9 cellular contexts compared by ENCODE assay signal in the genomic region with DNA sequence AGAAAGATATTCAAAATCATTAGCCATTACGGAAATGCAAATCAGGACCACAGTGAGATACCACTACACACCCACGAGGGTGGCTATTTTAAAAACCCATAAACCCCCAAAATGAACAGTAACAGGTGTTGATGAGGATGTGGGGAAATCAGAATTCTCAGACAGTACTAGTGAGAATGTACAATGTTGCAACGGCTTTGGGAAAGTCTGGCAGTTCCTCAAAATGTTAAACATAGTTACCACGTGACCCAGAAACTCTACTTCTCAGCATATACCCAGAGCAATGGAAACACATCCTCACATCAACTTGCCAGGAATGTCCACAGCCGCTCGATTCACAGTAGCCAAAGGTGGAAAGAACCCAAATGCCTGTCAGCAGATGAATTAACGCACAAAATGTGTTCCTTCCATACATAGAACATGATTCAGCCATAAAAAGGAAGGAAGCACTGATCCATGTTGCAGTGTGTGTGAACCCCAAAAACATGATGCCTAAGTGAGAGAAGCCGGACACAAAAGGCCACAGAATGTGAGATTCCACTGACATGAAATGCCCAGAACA. TPM values are rescaled to one million over a fixed set of nuclear protein-coding genes. Genes with fewer than 3 reads are reported as not detected.
DNase-seq lines count a peak whose midpoint lies in the region; ATAC-seq and TF ChIP-seq lines count a peak whose summit lies in the region.
"Had no signal": no experiment of that assay in that cellular context is flagged by ENCODE, and none has a peak within 500 bp of the region (broad histone marks: within the 10 kb centered on the region; RNA-seq: fewer than 3 reads in every experiment).

No MANE protein-coding gene starts in this region.

- H3K27ac ChIP-seq in layer of hippocampus (ENCODE audit: low read depth, low read length): peak overlapping the region; percentile 52
- H3K27ac ChIP-seq: thyroid gland had no signal

- no peak for TF ChIP-seq CTCF in osteocyte (IDR thresholded peaks at IDR 0.05)

- no peak overlapping the region for H3K27ac Mint-ChIP-seq in osteocyte (ENCODE audit: unreplicated experiment)

- no peaks in the 10 kb centered on the region for H3K9me3 Mint-ChIP-seq in osteocyte (ENCODE audit: unreplicated experiment)

- H3K27me3 ChIP-seq in layer of hippocampus (ENCODE audit: control insufficient read depth, insufficient read depth, low read length): no peaks in the 10 kb centered on the region
- H3K27me3 ChIP-seq: thyroid gland had no signal

- H3K4me3 ChIP-seq in GM08714 (ENCODE audit: low read length): peak overlapping the region; percentile 35; the same call in 1 of the 2 replicates
- H3K4me3 ChIP-seq: thyroid gland had no signal

- peaks cover under 1% of the 10 kb centered on the region for H3K27me3 Mint-ChIP-seq in osteocyte (ENCODE audit: unreplicated experiment)

- H3K36me3 Mint-ChIP-seq in osteocyte (ENCODE audit: unreplicated experiment): no peaks in the 10 kb centered on the region

- DNase-seq in NCI-H226 (peak; percentile 20), osteocyte (ENCODE audit: extremely low spot score, unreplicated experiment) (no peak), NCI-H1092 treated with DMSO at 0.1 percent for 48 hours (lab: John Stamatoyannopoulos, UW) (no peak), NCI-H146 (lab: John Stamatoyannopoulos, UW) (no peak)
- DNase-seq in activated CD4-positive, alpha-beta T cell treated with anti-CD3 and anti-CD28 coated beads, Interleukin-2, amount 50 U/mL, for 4 hours: no peak
- DNase-seq: thyroid gland had no signal

- ATAC-seq in GM21619 (IDR thresholded peaks at IDR 0.05; ENCODE audit: unreplicated experiment): peak; percentile 78

- H3K4me1 Mint-ChIP-seq in osteocyte (ENCODE audit: unreplicated experiment): no peaks in the 10 kb centered on the region

- H3K4me3 Mint-ChIP-seq in osteocyte (ENCODE audit: unreplicated experiment): no peak overlapping the region

RNA-seq across cellular contexts. Expression of a gene that starts 7.0 kb away (rescaled TPM):
- 0.26 TPM in 1 of 2 replicates, not detected in the other for total RNA-seq in osteocyte

RNA-seq across cellular contexts. Expression of a gene that starts 23.9 kb away (rescaled TPM):
- not detected in 2 replicates for total RNA-seq in osteocyte
- total RNA-seq: thyroid gland had no signal

RNA-seq across cellular contexts. Expression of a gene that starts 32.8 kb away (rescaled TPM):
- 27.2 and 28.9 TPM in 2 replicates for total RNA-seq in osteocyte

RNA-seq across cellular contexts. Expression of a gene that starts 35.3 kb away (rescaled TPM):
- total RNA-seq in osteocyte: 1.8 and 2.3 TPM in 2 replicates

RNA-seq across cellular contexts. Expression of a gene that starts 35.5 kb away (rescaled TPM):
- 17.7 and 21.9 TPM in 2 replicates for total RNA-seq in osteocyte
